Comparison of ENCODE assay signal across 17 cellular contexts in the genomic region with DNA sequence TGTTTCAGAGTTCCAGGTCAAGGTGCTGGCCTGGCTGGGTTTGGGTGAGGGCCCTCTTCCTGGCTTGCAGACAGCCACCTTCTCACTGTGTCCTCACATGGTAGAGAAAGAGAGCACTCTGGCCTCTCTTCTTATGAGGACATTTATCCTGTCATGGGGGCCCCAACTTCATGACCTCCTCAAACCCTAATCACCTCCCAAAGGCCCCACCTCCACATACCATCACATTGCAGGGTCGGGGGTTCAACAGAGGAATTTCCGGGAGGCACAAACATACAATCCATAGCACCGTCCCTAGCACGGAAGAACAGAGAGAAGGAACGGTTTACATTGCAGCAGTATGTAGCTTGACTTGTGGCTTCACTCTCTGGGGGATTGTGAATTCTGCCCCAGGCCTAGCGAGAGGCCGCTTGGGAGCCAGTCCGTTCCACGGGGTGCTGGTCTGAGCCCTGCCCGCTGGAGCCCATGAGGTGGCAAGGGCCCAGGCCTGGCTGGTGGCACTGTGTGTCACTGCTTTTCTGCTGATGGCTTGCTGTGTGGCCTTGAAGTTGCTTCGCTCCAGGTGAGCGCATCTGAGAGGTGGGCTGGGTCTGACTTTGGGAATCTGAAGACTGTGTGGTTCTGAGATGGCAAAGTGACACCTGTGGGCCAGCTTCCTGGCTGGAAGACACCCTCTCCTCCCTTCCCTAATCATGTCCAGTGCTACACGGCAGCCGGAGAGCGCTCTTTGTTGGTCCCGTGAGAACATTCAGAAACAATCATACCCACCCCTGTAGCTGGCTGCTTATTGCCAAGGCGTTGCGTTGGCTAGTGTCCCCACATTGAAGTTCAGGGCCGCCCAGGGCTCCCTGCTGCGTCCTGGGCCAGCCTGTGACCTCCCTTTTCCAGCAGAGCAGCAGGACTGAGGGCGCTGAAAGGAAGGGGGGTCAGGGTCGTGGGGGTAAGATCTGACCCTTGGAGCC.
DNase-seq lines count a peak whose midpoint lies in the region; ATAC-seq and TF ChIP-seq lines count a peak whose summit lies in the region.
"Had no signal": no experiment of that assay in that cellular context is flagged by ENCODE, and none has a peak within 500 bp of the region (broad histone marks: within the 10 kb centered on the region; RNA-seq: fewer than 3 reads in every experiment).

No MANE protein-coding gene starts in this region.

- no peaks in the 10 kb centered on the region for H3K9me2 ChIP-seq in GM23338 (ENCODE audit: insufficient read depth)

- H3K27ac Mint-ChIP-seq in GM23338, result peak overlapping the region; percentile 53
- peak overlapping the region in 4 of 5 experiments; percentile 64 to 82 (median 66) for H3K27ac Mint-ChIP-seq in brain

- no peak overlapping the region for H3K4me3 Mint-ChIP-seq in GM23338
- H3K4me3 Mint-ChIP-seq in brain, result no peak overlapping the region

- no peaks in the 10 kb centered on the region for H3K9me3 Mint-ChIP-seq in GM23338
- H3K9me3 Mint-ChIP-seq in brain, result no peaks in the 10 kb centered on the region
- H3K9me3 Mint-ChIP-seq: activated naive CD4-positive, alpha-beta T cell treated with anti-CD3 and anti-CD28 coated beads, Interleukin-2, amount 50 U/mL, for 72 hours had no signal

- WGBS in liver, result 72% methylated on average over 22 of the region's 22 CpGs
- 83 to 92% (median 86%) methylated on average over 15 to 22 of the region's 22 CpGs for WGBS in spleen, 5 donors

- H3K27me3 Mint-ChIP-seq in GM23338 (ENCODE audit: insufficient read depth, low read depth, poor library complexity) (peaks cover 15% of the 10 kb centered on the region), brain (no peaks in the 10 kb centered on the region)

- H3K4me1 ChIP-seq in GM23338 (ENCODE audit: insufficient read depth) (peaks cover 27% of the 10 kb centered on the region), liver (ENCODE audit: control insufficient read depth in 4 of 4, insufficient read depth in 4 of 4, low read length in 3 of 4) (peaks cover 10 to 60% (median 51%) of the 10 kb centered on the region in 4 donors), spleen (peaks cover 20 to 98% (median 62%) of the 10 kb centered on the region in 6 donors), tibial artery (peaks cover 0 to 2% (median 0%) of the 10 kb centered on the region in 4 donors), mucosa of descending colon (ENCODE audit: low read depth) (peaks cover 24% of the 10 kb centered on the region)

- H3K36me3 ChIP-seq in GM23338 (ENCODE audit: insufficient read depth), result no peaks in the 10 kb centered on the region
- no peaks in the 10 kb centered on the region for H3K36me3 ChIP-seq in liver (ENCODE audit: control insufficient read depth in 4 of 4, insufficient read depth in 3 of 4, low read depth in 1 of 4, low read length in 3 of 4)
- H3K36me3 ChIP-seq in spleen, result peaks cover 0 to 11% (median 0%) of the 10 kb centered on the region in 6 donors
- H3K36me3 ChIP-seq in tibial artery, result no peaks in the 10 kb centered on the region
- no peaks in the 10 kb centered on the region for H3K36me3 ChIP-seq in mucosa of descending colon (ENCODE audit: low read depth)
- H3K36me3 ChIP-seq: cardiac muscle cell, stomach had no signal

- no peak overlapping the region for H2AFZ ChIP-seq in GM23338
- H2AFZ ChIP-seq: parathyroid adenoma had no signal

- ATAC-seq in GM23338, result no peak
- no peak for ATAC-seq in mucosa of descending colon
- ATAC-seq: activated naive CD4-positive, alpha-beta T cell treated with anti-CD3 and anti-CD28 coated beads, Interleukin-2, amount 50 U/mL, for 72 hours; foreskin keratinocyte had no signal

- peaks cover 98% of the 10 kb centered on the region for H3K79me2 ChIP-seq in GM23338 (replicated peaks; ENCODE audit: insufficient read depth)

- H3K9ac ChIP-seq in liver (ENCODE audit: low read depth in 1 of 2, low read length in 2 of 2), result no peak overlapping the region
- H3K9ac ChIP-seq: parathyroid adenoma had no signal

- H3F3A ChIP-seq in GM23338 (replicated peaks; ENCODE audit: low read depth), result 0 out of 2 replicates have a peak, but pooled peaks cover 3% of the 10 kb centered on the region

- H3K9me3 ChIP-seq in liver (ENCODE audit: control insufficient read depth in 4 of 4, low read length in 3 of 4), result no peaks in the 10 kb centered on the region
- H3K9me3 ChIP-seq in spleen, result no peaks in the 10 kb centered on the region
- no peaks in the 10 kb centered on the region for H3K9me3 ChIP-seq in tibial artery
- H3K9me3 ChIP-seq in mucosa of descending colon, result no peaks in the 10 kb centered on the region
- H3K9me3 ChIP-seq: stomach had no signal

- H3K36me3 Mint-ChIP-seq in GM23338 (ENCODE audit: low read depth) (no peaks in the 10 kb centered on the region), brain (peaks cover 4% of the 10 kb centered on the region)
- H3K36me3 Mint-ChIP-seq: activated naive CD4-positive, alpha-beta T cell treated with anti-CD3 and anti-CD28 coated beads, Interleukin-2, amount 50 U/mL, for 72 hours had no signal

- intact Hi-C loops in spleen (cut with DNase I; ENCODE audit: low total_unique reads), result no loop called here
- intact Hi-C loops in tibial artery (cut with DNase I; ENCODE audit: low total_unique reads), result no loop called here
- intact Hi-C loops in mucosa of descending colon (cut with DNase I, micrococcal nuclease), result no loop called here

- H4K20me1 ChIP-seq in GM23338 (replicated peaks; ENCODE audit: insufficient read depth), result peaks cover 54% of the 10 kb centered on the region

- H3K4me3 ChIP-seq in GM23338 (no peak overlapping the region), liver (ENCODE audit: low read depth in 1 of 3, low read length in 3 of 3) (no peak overlapping the region), spleen (no peak overlapping the region), tibial artery (no peak overlapping the region), mucosa of descending colon (no peak overlapping the region)
- H3K4me3 ChIP-seq: cardiac muscle cell, stomach had no signal

- no peak for TF ChIP-seq RAD21 in liver (IDR thresholded peaks at IDR 0.05)

- no peak for DNase-seq in GM23338 (ENCODE audit: low spot score)
- DNase-seq in spleen, result peak; percentile 71
- no peak for DNase-seq in tibial artery
- no peak for DNase-seq in mucosa of descending colon
- DNase-seq in DMS153 (lab: John Stamatoyannopoulos, UW), result no peak
- DNase-seq: activated CD4-positive, alpha-beta T cell treated with anti-CD3 and anti-CD28 coated beads, Interleukin-2, amount 50 U/mL, for 1 hour; foreskin keratinocyte; NCI-H187; NCI-H510A; stimulated activated CD4-positive, alpha-beta T cell treated with anti-CD3 and anti-CD28 coated beads, Interleukin-12 subunit alpha, Interleukin-12 subunit beta, amount 100 ng/mL, for 4 hours; stomach had no signal

- peaks cover 68% of the 10 kb centered on the region for H3K4me1 Mint-ChIP-seq in GM23338
- H3K4me1 Mint-ChIP-seq in brain, result peaks cover 96% of the 10 kb centered on the region

- no peak overlapping the region for H3K4me2 ChIP-seq in GM23338

- H3K27me3 ChIP-seq in GM23338 (ENCODE audit: insufficient read depth) (no peaks in the 10 kb centered on the region), liver (ENCODE audit: control insufficient read depth in 4 of 4, insufficient read depth in 4 of 4, low read length in 3 of 4) (no peaks in the 10 kb centered on the region), spleen (replicated peaks in 1 of 7) (no peaks in the 10 kb centered on the region), tibial artery (no peaks in the 10 kb centered on the region)
- H3K27me3 ChIP-seq: cardiac muscle cell, foreskin keratinocyte, stomach had no signal

- H3K27ac ChIP-seq in GM23338 (ENCODE audit: low read depth), result peak overlapping the region; percentile 69
- peak overlapping the region; percentile 87 to 91 for H3K27ac ChIP-seq in liver (ENCODE audit: low read depth in 1 of 2, low read length in 2 of 2)
- peak overlapping the region in 3 of 8 donors; percentile 8 to 61 (median 50) for H3K27ac ChIP-seq in spleen
- no peak overlapping the region for H3K27ac ChIP-seq in tibial artery
- H3K27ac ChIP-seq: C4-2B, cardiac muscle cell, foreskin keratinocyte, parathyroid adenoma had no signal

- TF ChIP-seq POLR2A in spleen (IDR thresholded peaks at IDR 0.05), result no peak

- TF ChIP-seq CTCF in GM23338 (conservative IDR thresholded peaks at IDR 0.05; ENCODE audit: low read depth in 2 of 2) (no peak), brain (conservative IDR thresholded peaks at IDR 0.05) (no peak), liver (IDR thresholded peaks at IDR 0.05; ENCODE audit: low read depth, low read length, missing input control) (no peak), spleen (IDR thresholded peaks at IDR 0.05 in 8 of 11, conservative IDR thresholded peaks at IDR 0.05 in 3 of 11) (no peak), tibial artery (IDR thresholded peaks at IDR 0.05) (no peak), mucosa of descending colon (IDR thresholded peaks at IDR 0.05) (no peak)

TF ChIP-seq in GM23338, 12 proteins besides CTCF, POLR2A, EP300 and RAD21 (continues in another document):
- no peak for TF ChIP-seq EZH2phosphoT487 (IDR thresholded peaks at IDR 0.05; ENCODE audit: unreplicated experiment)
- TF ChIP-seq, protein P1, sequence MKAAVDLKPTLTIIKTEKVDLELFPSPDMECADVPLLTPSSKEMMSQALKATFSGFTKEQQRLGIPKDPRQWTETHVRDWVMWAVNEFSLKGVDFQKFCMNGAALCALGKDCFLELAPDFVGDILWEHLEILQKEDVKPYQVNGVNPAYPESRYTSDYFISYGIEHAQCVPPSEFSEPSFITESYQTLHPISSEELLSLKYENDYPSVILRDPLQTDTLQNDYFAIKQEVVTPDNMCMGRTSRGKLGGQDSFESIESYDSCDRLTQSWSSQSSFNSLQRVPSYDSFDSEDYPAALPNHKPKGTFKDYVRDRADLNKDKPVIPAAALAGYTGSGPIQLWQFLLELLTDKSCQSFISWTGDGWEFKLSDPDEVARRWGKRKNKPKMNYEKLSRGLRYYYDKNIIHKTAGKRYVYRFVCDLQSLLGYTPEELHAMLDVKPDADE (IDR thresholded peaks at IDR 0.05), result no peak
- TF ChIP-seq ZNF114 (CRISPR knock-in tag; IDR thresholded peaks at IDR 0.05), result no peak
- TF ChIP-seq ZNF331 (CRISPR knock-in tag; IDR thresholded peaks at IDR 0.05; ENCODE audit: low read depth), result no peak

TF ChIP-seq in liver, 16 proteins besides CTCF, POLR2A, EP300 and RAD21 (continues in another document):
- TF ChIP-seq FOXA1 (IDR thresholded peaks at IDR 0.05), result no peak
- TF ChIP-seq, protein P2, sequence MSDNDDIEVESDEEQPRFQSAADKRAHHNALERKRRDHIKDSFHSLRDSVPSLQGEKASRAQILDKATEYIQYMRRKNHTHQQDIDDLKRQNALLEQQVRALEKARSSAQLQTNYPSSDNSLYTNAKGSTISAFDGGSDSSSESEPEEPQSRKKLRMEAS (IDR thresholded peaks at IDR 0.05), result no peak
- no peak for TF ChIP-seq JUND (IDR thresholded peaks at IDR 0.05)

Comparison
In these comparisons a context has a peak if more than half of its experiments do, and no peak if none do; other contexts are left out.
1. H3K27ac ChIP-seq: peak in GM23338 (single experiment) and liver (2 of 2); none in tibial artery (0 of 2).